In the genomic region with DNA sequence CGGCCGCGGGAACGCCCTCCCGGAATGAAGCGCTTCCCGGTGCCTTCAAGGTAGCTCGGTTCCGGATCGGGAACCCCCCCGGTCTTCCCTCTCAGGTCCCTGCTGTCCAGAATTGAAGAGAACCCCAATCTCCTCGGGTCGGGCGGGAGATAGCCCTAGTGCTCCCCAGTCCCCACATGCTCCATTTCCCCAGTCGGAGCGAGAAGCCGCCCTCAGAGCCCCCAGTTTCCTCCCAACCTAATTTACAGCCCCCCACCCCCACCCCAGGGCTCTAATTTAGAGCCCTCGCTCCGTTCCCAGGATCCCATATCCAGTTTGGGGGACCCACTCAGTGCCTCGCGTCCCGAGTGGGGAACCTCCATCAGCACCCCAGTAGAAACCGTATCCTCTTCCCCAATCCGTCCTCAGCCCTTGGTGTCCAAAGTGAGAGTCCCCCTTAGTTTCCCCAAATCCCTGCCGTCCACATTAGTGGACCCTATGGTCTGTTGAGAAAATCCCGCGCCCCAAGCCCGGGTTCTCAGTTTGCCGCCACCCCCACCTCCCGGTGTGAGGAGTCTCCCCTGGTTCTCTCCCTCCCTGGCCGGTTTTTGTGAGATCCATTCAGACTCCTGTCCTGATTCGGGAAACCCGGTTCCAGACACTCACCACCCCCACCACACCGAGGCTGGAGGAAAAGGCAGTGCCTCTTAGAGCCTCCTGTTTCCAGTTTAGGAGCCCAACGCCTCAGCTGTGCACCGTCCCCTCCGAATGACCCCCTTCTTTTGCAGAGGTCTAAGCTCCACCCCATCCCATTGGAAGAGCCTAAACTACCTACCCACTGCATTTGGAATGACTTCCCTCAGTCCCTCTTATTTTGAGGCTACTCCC, we compare ENCODE assay signal across 10 cellular contexts. TPM values are rescaled to one million over a fixed set of nuclear protein-coding genes. Genes with fewer than 3 reads are reported as not detected.
DNase-seq lines count a peak whose midpoint lies in the region; ATAC-seq and TF ChIP-seq lines count a peak whose summit lies in the region.
"Had no signal": no experiment of that assay in that cellular context is flagged by ENCODE, and none has a peak within 500 bp of the region (broad histone marks: within the 10 kb centered on the region; RNA-seq: fewer than 3 reads in every experiment).

No MANE protein-coding gene starts in this region.

- peaks cover 17% of the 10 kb centered on the region for H3K4me1 Mint-ChIP-seq in activated B cell treated with CpG ODN at 0.5 μM for 24 hours

- H3K4me3 ChIP-seq in HCT116 (replicated peaks in 1 of 2; ENCODE audit: low read depth in 1 of 2, low read length in 2 of 2) (peak overlapping the region; percentile 58 to 65), iPS-11a (ENCODE audit: low read depth, low read length) (peak overlapping the region; percentile 47), gastrocnemius medialis (peak overlapping the region in 3 of 4 donors; percentile 20 to 37 (median 29)), MM.1S (ENCODE audit: low read length) (no peak overlapping the region)

- H3K9me3 Mint-ChIP-seq in activated B cell treated with CpG ODN at 0.5 μM for 24 hours: no peaks in the 10 kb centered on the region

- DNase-seq in HCT116 (ENCODE audit: low read depth, low spot score) (no peak), activated B cell treated with CpG ODN at 0.5 μM for 24 hours (no peak), gastrocnemius medialis (no peak), D341Med (ENCODE audit: low spot score) (no peak), MM.1S (no peak)
- DNase-seq: foreskin keratinocyte; NCI-H226; stimulated activated CD4-positive, alpha-beta T cell treated with anti-CD3 and anti-CD28 coated beads, Interleukin-4, amount 100 ng/mL, for 4 hours had no signal

- RAD21 ChIA-PET in HCT116 (lab: Charles Lee; ENCODE audit: low non-redundant PET in 1 of 2, low total read pairs in 2 of 2, uncharacterized antibody in 2 of 2, unreplicated experiment in 2 of 2): no interaction called here

- H3K4me3 Mint-ChIP-seq in activated B cell treated with CpG ODN at 0.5 μM for 24 hours: peak overlapping the region; percentile 70

- TSS peak; percentile 46 for BruUV-seq in HCT116 (replicated peaks; lab: Mats Ljungman, UMichigan)

- TF ChIP-seq POLR2A in HCT116 (IDR thresholded peaks at IDR 0.05; ENCODE audit: borderline replicate concordance, extremely low read depth, insufficient read depth, insufficient read length) (no peak), gastrocnemius medialis (IDR thresholded peaks at IDR 0.05) (no peak)

- H3K9ac ChIP-seq in HCT116 (ENCODE audit: low read length) (peak overlapping the region; percentile 58), MM.1S (ENCODE audit: low read length) (no peak overlapping the region)

- H3K9me2 ChIP-seq in HCT116 (ENCODE audit: insufficient read depth): no peaks in the 10 kb centered on the region
- no peaks in the 10 kb centered on the region for H3K9me2 ChIP-seq in MM.1S (replicated peaks; ENCODE audit: insufficient read depth, low read length)

- peaks cover 9 to 24% of the 10 kb centered on the region in 2 experiments; a peak in 3 of 4 replicates for H3K4me1 ChIP-seq in HCT116 (ENCODE audit: control insufficient read depth in 1 of 2, insufficient read depth in 2 of 2, low read length in 2 of 2)
- peaks cover 0 to 3% of the 10 kb centered on the region in 2 donors for H3K4me1 ChIP-seq in gastrocnemius medialis
- H3K4me1 ChIP-seq in MM.1S (ENCODE audit: low read length): no peaks in the 10 kb centered on the region
- H3K4me1 ChIP-seq: foreskin keratinocyte had no signal

- POLR2A ChIA-PET in HCT116 (lab: Charles Lee): no interaction called here
- POLR2A ChIA-PET in activated B cell treated with CpG ODN at 0.5 μM for 24 hours (lab: Charles Lee): no interaction called here

- H3K9me3 ChIP-seq in HCT116 (ENCODE audit: control insufficient read depth in 1 of 2, insufficient read depth in 1 of 2, low read depth in 1 of 2, low read length in 2 of 2): no peaks in the 10 kb centered on the region
- H3K9me3 ChIP-seq in gastrocnemius medialis: no peaks in the 10 kb centered on the region
- H3K9me3 ChIP-seq in MM.1S (replicated peaks; ENCODE audit: insufficient read depth, low read length): no peaks in the 10 kb centered on the region

- ATAC-seq in HCT116 (peak; percentile 41), activated B cell treated with CpG ODN at 0.5 μM for 24 hours (ENCODE audit: low read depth) (no peak), gastrocnemius medialis (no peak), HG03469 (IDR thresholded peaks at IDR 0.05; ENCODE audit: unreplicated experiment) (no peak)
- ATAC-seq: foreskin keratinocyte had no signal

- intact Hi-C loops in HCT116 (cut with micrococcal nuclease) (no loop called here), activated B cell treated with CpG ODN at 0.5 μM for 24 hours (cut with micrococcal nuclease) (no loop called here), gastrocnemius medialis (cut with DNase I; ENCODE audit: low total_unique reads) (no loop called here)

- H3F3A ChIP-seq in MM.1S (ENCODE audit: insufficient read depth, low read length): no peaks in the 10 kb centered on the region

- H4K20me1 ChIP-seq in HCT116 (ENCODE audit: insufficient read depth): no peaks in the 10 kb centered on the region
- H4K20me1 ChIP-seq in MM.1S (ENCODE audit: insufficient read depth, low read length): no peaks in the 10 kb centered on the region

- H3K79me2 ChIP-seq in HCT116 (ENCODE audit: insufficient read depth, low read length) (no peaks in the 10 kb centered on the region; the same call in 1 of the 2 replicates), MM.1S (ENCODE audit: low read length) (no peaks in the 10 kb centered on the region)

- H3K27me3 ChIP-seq in HCT116 (ENCODE audit: insufficient read depth, low read length): peaks cover 18% of the 10 kb centered on the region; the same call in 1 of the 2 replicates
- peaks cover 53 to 68% (median 59%) of the 10 kb centered on the region in 3 donors for H3K27me3 ChIP-seq in gastrocnemius medialis
- H3K27me3 ChIP-seq in MM.1S (replicated peaks; ENCODE audit: insufficient read depth, low read length): peaks cover 51% of the 10 kb centered on the region

- no peak for TF ChIP-seq RAD21 in HCT116 (IDR thresholded peaks at IDR 0.05; ENCODE audit: low read depth)

- H2AFZ ChIP-seq in HCT116 (ENCODE audit: low read depth, low read length, poor library complexity, severe bottlenecking): no peak overlapping the region
- no peak overlapping the region for H2AFZ ChIP-seq in MM.1S (ENCODE audit: low read length)

- peaks cover 71% of the 10 kb centered on the region for H3K27me3 Mint-ChIP-seq in activated B cell treated with CpG ODN at 0.5 μM for 24 hours

- in situ Hi-C loops in gastrocnemius medialis (cut with MboI; ENCODE audit: low sequenced_read_pairs in 4 of 4): no loop called here

- H3K36me3 ChIP-seq in HCT116 (ENCODE audit: control insufficient read depth in 1 of 2, insufficient read depth in 2 of 2, low read length in 2 of 2): no peaks in the 10 kb centered on the region
- H3K36me3 ChIP-seq in gastrocnemius medialis: no peaks in the 10 kb centered on the region
- no peaks in the 10 kb centered on the region for H3K36me3 ChIP-seq in MM.1S (replicated peaks; ENCODE audit: insufficient read depth, low read length)

- no peak overlapping the region for H3K27ac Mint-ChIP-seq in activated B cell treated with CpG ODN at 0.5 μM for 24 hours

- H3K4me2 ChIP-seq in HCT116 (ENCODE audit: low read length) (peak overlapping the region; percentile 85), MM.1S (ENCODE audit: low read depth, low read length) (no peak overlapping the region)

- no peak for TF ChIP-seq CTCF in HCT116 (IDR thresholded peaks at IDR 0.05 in 2 of 3, conservative IDR thresholded peaks at IDR 0.05 in 1 of 3; ENCODE audit: borderline replicate concordance in 1 of 3, insufficient read depth in 1 of 3, low read depth in 2 of 3, low read length in 2 of 3)
- TF ChIP-seq CTCF in activated B cell treated with CpG ODN at 0.5 μM for 24 hours (IDR thresholded peaks at IDR 0.05): no peak
- TF ChIP-seq CTCF in gastrocnemius medialis (IDR thresholded peaks at IDR 0.05 in 4 of 5, conservative IDR thresholded peaks at IDR 0.05 in 1 of 5): no peak
- TF ChIP-seq CTCF in MM.1S (IDR thresholded peaks at IDR 0.05; ENCODE audit: low read length): no peak

- H3K27ac ChIP-seq in HCT116 (ENCODE audit: low read depth, low read length) (peak overlapping the region; percentile 74; the same call in 1 of the 2 replicates), gastrocnemius medialis (no peak overlapping the region), MM.1S (ENCODE audit: low read length) (no peak overlapping the region)
- H3K27ac ChIP-seq: foreskin keratinocyte had no signal

- CTCF ChIA-PET in HCT116 (lab: Charles Lee) (no interaction called here), activated B cell treated with CpG ODN at 0.5 μM for 24 hours (lab: Charles Lee) (no interaction called here)

- no peaks in the 10 kb centered on the region for H3K36me3 Mint-ChIP-seq in activated B cell treated with CpG ODN at 0.5 μM for 24 hours (ENCODE audit: low read depth)

TF ChIP-seq in HCT116, 20 proteins besides CTCF, POLR2A, EP300 and RAD21 (continues in another document):
- TF ChIP-seq, protein P1, sequence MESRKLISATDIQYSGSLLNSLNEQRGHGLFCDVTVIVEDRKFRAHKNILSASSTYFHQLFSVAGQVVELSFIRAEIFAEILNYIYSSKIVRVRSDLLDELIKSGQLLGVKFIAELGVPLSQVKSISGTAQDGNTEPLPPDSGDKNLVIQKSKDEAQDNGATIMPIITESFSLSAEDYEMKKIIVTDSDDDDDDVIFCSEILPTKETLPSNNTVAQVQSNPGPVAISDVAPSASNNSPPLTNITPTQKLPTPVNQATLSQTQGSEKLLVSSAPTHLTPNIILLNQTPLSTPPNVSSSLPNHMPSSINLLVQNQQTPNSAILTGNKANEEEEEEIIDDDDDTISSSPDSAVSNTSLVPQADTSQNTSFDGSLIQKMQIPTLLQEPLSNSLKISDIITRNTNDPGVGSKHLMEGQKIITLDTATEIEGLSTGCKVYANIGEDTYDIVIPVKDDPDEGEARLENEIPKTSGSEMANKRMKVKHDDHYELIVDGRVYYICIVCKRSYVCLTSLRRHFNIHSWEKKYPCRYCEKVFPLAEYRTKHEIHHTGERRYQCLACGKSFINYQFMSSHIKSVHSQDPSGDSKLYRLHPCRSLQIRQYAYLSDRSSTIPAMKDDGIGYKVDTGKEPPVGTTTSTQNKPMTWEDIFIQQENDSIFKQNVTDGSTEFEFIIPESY (IDR thresholded peaks at IDR 0.05; ENCODE audit: extremely low read depth, insufficient replicate concordance, low read length): no peak
- TF ChIP-seq ZNF274 (IDR thresholded peaks at IDR 0.05; ENCODE audit: low read depth, low read length): no peak
- TF ChIP-seq EGR1 (IDR thresholded peaks at IDR 0.05; ENCODE audit: low read depth): no peak
- TF ChIP-seq SP1 (IDR thresholded peaks at IDR 0.05; ENCODE audit: low read depth): no peak

RNA-seq across cellular contexts. Expression of a gene that starts 0.7 kb away (rescaled TPM):
- total RNA-seq in HCT116 (2021; ENCODE audit: unreplicated experiment) (26.0 TPM), activated B cell treated with CpG ODN at 0.5 μM for 24 hours (not detected in 2 replicates), gastrocnemius medialis (under 1 TPM in 1 of 4 donors, not detected in 3; 0.16 TPM)
- 10.3 and 11.7 TPM in 2 replicates for polyA plus RNA-seq in HCT116 (2012)
- total RNA-seq: foreskin keratinocyte had no signal
- polyA plus RNA-seq: foreskin keratinocyte had no signal

RNA-seq across cellular contexts. Expression of a gene that starts 42.1 kb away (rescaled TPM):
- 2.0 TPM for total RNA-seq in HCT116 (2021; ENCODE audit: unreplicated experiment)
- polyA plus RNA-seq in HCT116 (2012): not detected in 2 replicates
- not detected in 2 replicates for total RNA-seq in activated B cell treated with CpG ODN at 0.5 μM for 24 hours
- not detected for total RNA-seq in gastrocnemius medialis
- total RNA-seq: foreskin keratinocyte had no signal
- polyA plus RNA-seq: foreskin keratinocyte had no signal

Comparison
In these comparisons a context has a peak if more than half of its experiments do, and no peak if none do; other contexts are left out.
1. RNA of a gene that starts 0.7 kb away (total RNA-seq): 26.0 TPM in HCT116 (single experiment); 0.16 TPM in gastrocnemius medialis and not detected in activated B cell treated with CpG ODN at 0.5 μM for 24 hours; every median in the first group is over 10 times any median in the second.